Comparison of ENCODE assay signal across 1 cellular context in the genomic region with DNA sequence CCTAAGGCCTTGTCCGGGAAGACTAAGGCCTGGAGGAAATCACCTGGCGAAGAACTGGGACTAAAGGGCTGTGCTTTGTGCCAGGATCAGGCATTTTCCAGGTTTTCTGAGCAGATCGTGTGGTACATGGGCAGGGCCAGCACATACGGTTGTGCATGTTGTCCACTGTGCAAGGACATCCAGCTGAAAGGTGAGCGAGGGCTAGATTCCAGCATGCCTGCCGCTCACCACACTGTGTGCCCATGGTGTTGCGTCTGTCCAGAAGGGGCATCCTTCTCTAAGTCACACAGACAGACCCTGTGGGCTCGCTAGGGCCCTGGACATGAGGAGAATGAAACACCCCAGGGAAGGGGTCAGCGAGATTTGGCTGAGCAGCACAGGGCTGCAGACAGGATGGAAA.
TF ChIP-seq lines count a peak whose summit lies in the region.

No MANE protein-coding gene starts in this region.

TF ChIP-seq in A549, 52 proteins besides CTCF, POLR2A, EP300 and RAD21 (continued from another document):
- no peak for TF ChIP-seq ZNF302 (CRISPR knock-in tag; IDR thresholded peaks at IDR 0.05)
- no peak for TF ChIP-seq SMC3 (IDR thresholded peaks at IDR 0.05)
- no peak for TF ChIP-seq RCOR1 (IDR thresholded peaks at IDR 0.05; ENCODE audit: low read depth, low read length)
- TF ChIP-seq, protein P1, sequence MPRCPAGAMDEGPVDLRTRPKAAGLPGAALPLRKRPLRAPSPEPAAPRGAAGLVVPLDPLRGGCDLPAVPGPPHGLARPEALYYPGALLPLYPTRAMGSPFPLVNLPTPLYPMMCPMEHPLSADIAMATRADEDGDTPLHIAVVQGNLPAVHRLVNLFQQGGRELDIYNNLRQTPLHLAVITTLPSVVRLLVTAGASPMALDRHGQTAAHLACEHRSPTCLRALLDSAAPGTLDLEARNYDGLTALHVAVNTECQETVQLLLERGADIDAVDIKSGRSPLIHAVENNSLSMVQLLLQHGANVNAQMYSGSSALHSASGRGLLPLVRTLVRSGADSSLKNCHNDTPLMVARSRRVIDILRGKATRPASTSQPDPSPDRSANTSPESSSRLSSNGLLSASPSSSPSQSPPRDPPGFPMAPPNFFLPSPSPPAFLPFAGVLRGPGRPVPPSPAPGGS (IDR thresholded peaks at IDR 0.05), result no peak
- TF ChIP-seq, protein P2, sequence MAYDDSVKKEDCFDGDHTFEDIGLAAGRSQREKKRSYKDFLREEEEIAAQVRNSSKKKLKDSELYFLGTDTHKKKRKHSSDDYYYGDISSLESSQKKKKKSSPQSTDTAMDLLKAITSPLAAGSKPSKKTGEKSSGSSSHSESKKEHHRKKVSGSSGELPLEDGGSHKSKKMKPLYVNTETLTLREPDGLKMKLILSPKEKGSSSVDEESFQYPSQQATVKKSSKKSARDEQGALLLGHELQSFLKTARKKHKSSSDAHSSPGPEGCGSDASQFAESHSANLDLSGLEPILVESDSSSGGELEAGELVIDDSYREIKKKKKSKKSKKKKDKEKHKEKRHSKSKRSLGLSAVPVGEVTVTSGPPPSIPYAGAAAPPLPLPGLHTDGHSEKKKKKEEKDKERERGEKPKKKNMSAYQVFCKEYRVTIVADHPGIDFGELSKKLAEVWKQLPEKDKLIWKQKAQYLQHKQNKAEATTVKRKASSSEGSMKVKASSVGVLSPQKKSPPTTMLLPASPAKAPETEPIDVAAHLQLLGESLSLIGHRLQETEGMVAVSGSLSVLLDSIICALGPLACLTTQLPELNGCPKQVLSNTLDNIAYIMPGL (CRISPR knock-in tag; IDR thresholded peaks at IDR 0.05; ENCODE audit: borderline replicate concordance), result no peak
- no peak for TF ChIP-seq HDAC2 (IDR thresholded peaks at IDR 0.05)
- TF ChIP-seq, protein P3, sequence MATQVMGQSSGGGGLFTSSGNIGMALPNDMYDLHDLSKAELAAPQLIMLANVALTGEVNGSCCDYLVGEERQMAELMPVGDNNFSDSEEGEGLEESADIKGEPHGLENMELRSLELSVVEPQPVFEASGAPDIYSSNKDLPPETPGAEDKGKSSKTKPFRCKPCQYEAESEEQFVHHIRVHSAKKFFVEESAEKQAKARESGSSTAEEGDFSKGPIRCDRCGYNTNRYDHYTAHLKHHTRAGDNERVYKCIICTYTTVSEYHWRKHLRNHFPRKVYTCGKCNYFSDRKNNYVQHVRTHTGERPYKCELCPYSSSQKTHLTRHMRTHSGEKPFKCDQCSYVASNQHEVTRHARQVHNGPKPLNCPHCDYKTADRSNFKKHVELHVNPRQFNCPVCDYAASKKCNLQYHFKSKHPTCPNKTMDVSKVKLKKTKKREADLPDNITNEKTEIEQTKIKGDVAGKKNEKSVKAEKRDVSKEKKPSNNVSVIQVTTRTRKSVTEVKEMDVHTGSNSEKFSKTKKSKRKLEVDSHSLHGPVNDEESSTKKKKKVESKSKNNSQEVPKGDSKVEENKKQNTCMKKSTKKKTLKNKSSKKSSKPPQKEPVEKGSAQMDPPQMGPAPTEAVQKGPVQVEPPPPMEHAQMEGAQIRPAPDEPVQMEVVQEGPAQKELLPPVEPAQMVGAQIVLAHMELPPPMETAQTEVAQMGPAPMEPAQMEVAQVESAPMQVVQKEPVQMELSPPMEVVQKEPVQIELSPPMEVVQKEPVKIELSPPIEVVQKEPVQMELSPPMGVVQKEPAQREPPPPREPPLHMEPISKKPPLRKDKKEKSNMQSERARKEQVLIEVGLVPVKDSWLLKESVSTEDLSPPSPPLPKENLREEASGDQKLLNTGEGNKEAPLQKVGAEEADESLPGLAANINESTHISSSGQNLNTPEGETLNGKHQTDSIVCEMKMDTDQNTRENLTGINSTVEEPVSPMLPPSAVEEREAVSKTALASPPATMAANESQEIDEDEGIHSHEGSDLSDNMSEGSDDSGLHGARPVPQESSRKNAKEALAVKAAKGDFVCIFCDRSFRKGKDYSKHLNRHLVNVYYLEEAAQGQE (IDR thresholded peaks at IDR 0.05), result no peak
- no peak for TF ChIP-seq CBX8 (IDR thresholded peaks at IDR 0.05)
- no peak for TF ChIP-seq CHD4 (IDR thresholded peaks at IDR 0.05; ENCODE audit: borderline replicate concordance)
